1 cellular context compared by ENCODE assay signal in the genomic region with DNA sequence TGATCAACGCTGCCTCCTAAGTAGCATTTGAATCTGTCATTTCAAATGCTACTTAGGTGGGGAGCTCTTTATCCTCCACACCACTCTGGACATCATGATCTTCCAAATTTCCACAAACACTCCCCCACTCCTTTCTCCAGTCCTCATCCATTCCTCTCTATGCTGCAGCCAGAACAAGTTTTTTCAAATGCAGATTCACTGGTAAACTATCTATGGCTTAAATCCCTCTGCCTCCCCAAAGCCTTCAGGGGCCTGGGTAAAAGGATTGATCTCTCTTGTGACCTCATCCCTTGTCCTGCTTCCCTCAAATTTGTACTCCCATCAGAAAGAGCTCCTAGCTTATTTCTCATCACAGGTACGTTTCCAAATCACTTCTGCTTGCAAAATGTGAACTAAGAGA.
TF ChIP-seq lines count a peak whose summit lies in the region.

No MANE protein-coding gene starts in this region.

TF ChIP-seq in IMR-90, 13 proteins besides CTCF, POLR2A, EP300 and RAD21:
- TF ChIP-seq MAFK (IDR thresholded peaks at IDR 0.05; ENCODE audit: low read depth, low read length): no peak
- no peak for TF ChIP-seq BHLHE40 (IDR thresholded peaks at IDR 0.05; ENCODE audit: low read depth, low read length)
- TF ChIP-seq CHD1 (IDR thresholded peaks at IDR 0.05; ENCODE audit: low read depth, low read length): no peak
- TF ChIP-seq RCOR1 (IDR thresholded peaks at IDR 0.05; ENCODE audit: insufficient replicate concordance, low read length): no peak
- TF ChIP-seq, protein P1, sequence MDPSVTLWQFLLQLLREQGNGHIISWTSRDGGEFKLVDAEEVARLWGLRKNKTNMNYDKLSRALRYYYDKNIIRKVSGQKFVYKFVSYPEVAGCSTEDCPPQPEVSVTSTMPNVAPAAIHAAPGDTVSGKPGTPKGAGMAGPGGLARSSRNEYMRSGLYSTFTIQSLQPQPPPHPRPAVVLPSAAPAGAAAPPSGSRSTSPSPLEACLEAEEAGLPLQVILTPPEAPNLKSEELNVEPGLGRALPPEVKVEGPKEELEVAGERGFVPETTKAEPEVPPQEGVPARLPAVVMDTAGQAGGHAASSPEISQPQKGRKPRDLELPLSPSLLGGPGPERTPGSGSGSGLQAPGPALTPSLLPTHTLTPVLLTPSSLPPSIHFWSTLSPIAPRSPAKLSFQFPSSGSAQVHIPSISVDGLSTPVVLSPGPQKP (IDR thresholded peaks at IDR 0.05; ENCODE audit: borderline replicate concordance, low read depth, low read length): no peak
- TF ChIP-seq MAZ (IDR thresholded peaks at IDR 0.05; ENCODE audit: borderline replicate concordance, low read depth, low read length): no peak
- TF ChIP-seq SMC3 (IDR thresholded peaks at IDR 0.05; ENCODE audit: low read depth, low read length): no peak
- TF ChIP-seq CEBPB (IDR thresholded peaks at IDR 0.05; ENCODE audit: low read depth, low read length): no peak
- TF ChIP-seq FOS (IDR thresholded peaks at IDR 0.05; ENCODE audit: low read depth, low read length): no peak
- TF ChIP-seq NFE2L2 (IDR thresholded peaks at IDR 0.05; ENCODE audit: low read depth, low read length): no peak
- no peak for TF ChIP-seq USF2 (IDR thresholded peaks at IDR 0.05; ENCODE audit: low read depth, low read length)
